In genomic region chr6:108915258-108915657, GRCh38 we compare ENCODE assay signal across 31 cellular contexts.
"Had no signal": no experiment of that assay in that cellular context is flagged by ENCODE, and none has a peak within 500 bp of the region (broad histone marks: within the 10 kb centered on the region; RNA-seq: fewer than 3 reads in every experiment).

No MANE protein-coding gene starts in this region.

- FAIRE-seq: astrocyte, bronchial epithelial cell, colon, endometrium had no signal

- H3K9me3 ChIP-seq: gastrocnemius medialis had no signal

- H3K36me3 Mint-ChIP-seq: activated naive CD8-positive, alpha-beta T cell had no signal

- H3K4me3 Mint-ChIP-seq: activated B cell treated with CpG ODN at 0.5 μM for 24 hours; activated CD8-positive, alpha-beta T cell treated with anti-CD3 and anti-CD28 coated beads for 36 hours; activated naive CD8-positive, alpha-beta T cell; activated T-cell treated with anti-CD3 and anti-CD28 coated beads, Interleukin-2, amount 50 U/mL, for 4 hours; activated T-helper 17 cell treated with anti-CD3 and anti-CD28 coated beads, Interleukin-2, amount 50 U/mL, for 72 hours; T-helper 17 cell; T-helper 2 cell treated with Interferon-gamma antibody and Interleukin-4, amounts not matched to agents 5 μg/mL and 100 μg/mL, for 36 hours had no signal

- H3K27ac ChIP-seq: brain microvascular endothelial cell, gastrocnemius medialis, WERI-Rb-1 had no signal

- H3K27me3 ChIP-seq: brain microvascular endothelial cell, gastrocnemius medialis had no signal

- DNase-seq: activated B cell treated with CpG ODN at 0.5 μM for 24 hours; activated CD4-positive, alpha-beta T cell treated with anti-CD3 and anti-CD28 coated beads for 48 hours; activated CD4-positive, alpha-beta T cell treated with anti-CD3 and anti-CD28 coated beads, Interleukin-2, amount 50 U/mL, for 1 hour; activated CD4-positive, alpha-beta T cell treated with anti-CD3 and anti-CD28 coated beads, Interleukin-2, amount 50 U/mL, for 48 hours; activated CD8-positive, alpha-beta memory T cell treated with anti-CD3 and anti-CD28 coated beads for 24 hours; activated CD8-positive, alpha-beta T cell treated with anti-CD3 and anti-CD28 coated beads for 36 hours; activated effector memory CD4-positive, alpha-beta T cell treated with Interleukin-2 at 50 U/mL for 16 hours; activated gamma-delta T cell treated with Interleukin-2 at 50 U/mL for 16 hours; activated naive CD4-positive, alpha-beta T cell treated with anti-CD3 and anti-CD28 coated beads, Interleukin-2, amount 50 U/mL, for 16 hours; activated naive CD4-positive, alpha-beta T cell treated with Interleukin-2 at 50 U/mL for 16 hours; activated T-cell treated with anti-CD3 and anti-CD28 coated beads, Interleukin-2, amount 50 U/mL, for 4 hours; amniotic stem cell; anterior cingulate cortex; brain microvascular endothelial cell; caudate nucleus; cortex of kidney; dermis blood vessel endothelial cell; effector CD4-positive, alpha-beta T cell; gastrocnemius medialis; glutamatergic neuron; T-helper 1 cell; T-helper 17 cell; T1000; WERI-Rb-1 had no signal

- ATAC-seq: T-helper 17 cell had no signal

- H3K9me3 Mint-ChIP-seq: activated B cell treated with CpG ODN at 0.5 μM for 24 hours; activated CD8-positive, alpha-beta T cell treated with anti-CD3 and anti-CD28 coated beads for 36 hours; activated T-cell treated with anti-CD3 and anti-CD28 coated beads, Interleukin-2, amount 50 U/mL, for 4 hours; activated T-helper 17 cell treated with anti-CD3 and anti-CD28 coated beads, Interleukin-2, amount 50 U/mL, for 72 hours; T-helper 2 cell treated with Interferon-gamma antibody and Interleukin-4, amounts not matched to agents 5 μg/mL and 100 μg/mL, for 36 hours had no signal

- H3K36me3 ChIP-seq: brain microvascular endothelial cell, gastrocnemius medialis, WERI-Rb-1 had no signal

- H3K27ac Mint-ChIP-seq: activated B cell treated with CpG ODN at 0.5 μM for 24 hours; activated CD8-positive, alpha-beta T cell treated with anti-CD3 and anti-CD28 coated beads for 36 hours; activated naive CD8-positive, alpha-beta T cell; activated T-helper 17 cell treated with anti-CD3 and anti-CD28 coated beads, Interleukin-2, amount 50 U/mL, for 72 hours; T-helper 17 cell; T-helper 2 cell treated with Interferon-gamma antibody and Interleukin-4, amounts not matched to agents 5 μg/mL and 100 μg/mL, for 36 hours had no signal

- H3K4me3 ChIP-seq: gastrocnemius medialis had no signal

- H3K27me3 Mint-ChIP-seq: activated B cell treated with CpG ODN at 0.5 μM for 24 hours; activated CD8-positive, alpha-beta T cell treated with anti-CD3 and anti-CD28 coated beads for 36 hours; activated naive CD8-positive, alpha-beta T cell; T-helper 17 cell had no signal

- H3K4me1 ChIP-seq: gastrocnemius medialis had no signal
